Comparison of ENCODE assay signal across 26 cellular contexts in the genomic region with DNA sequence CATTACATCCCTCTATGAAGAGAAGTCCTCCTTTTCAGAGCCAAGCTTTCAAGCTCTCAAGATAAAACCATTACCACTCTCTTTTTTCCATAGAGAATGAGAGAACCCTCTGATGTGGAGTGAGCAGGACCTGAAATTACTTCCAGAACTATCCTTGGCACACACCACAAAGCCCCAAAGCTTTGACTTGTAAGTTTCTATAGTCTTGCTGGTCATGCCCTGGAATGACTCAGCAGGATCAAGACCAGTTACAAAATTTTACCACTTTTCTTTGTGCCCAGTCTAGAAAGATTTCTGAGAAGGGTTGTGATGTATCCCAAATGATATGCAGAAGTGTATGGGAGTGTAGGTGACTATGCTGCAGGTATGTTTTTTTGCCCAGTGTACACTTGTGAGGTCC.
"Had no signal": no experiment of that assay in that cellular context is flagged by ENCODE, and none has a peak within 500 bp of the region (broad histone marks: within the 10 kb centered on the region; RNA-seq: fewer than 3 reads in every experiment).

No MANE protein-coding gene starts in this region.

- H3K9me3 Mint-ChIP-seq: stimulated activated naive B cell treated with anti-CD40 and anti-IgM and Interleukin-4, amounts not matched to agents 10 μg/mL and 1 μg/mL and 100 μg/mL, for 72 hours had no signal

- H3K27me3 Mint-ChIP-seq: activated naive CD4-positive, alpha-beta T cell treated with anti-CD3 and anti-CD28 coated beads, Interleukin-2, amount 50 U/mL, for 24 hours; effector memory CD8-positive, alpha-beta T cell; naive thymus-derived CD8-positive, alpha-beta T cell; stimulated activated naive B cell treated with anti-CD40 and anti-IgM and Interleukin-4, amounts not matched to agents 10 μg/mL and 1 μg/mL and 100 μg/mL, for 72 hours; T-helper 17 cell had no signal

- H3K4me3 Mint-ChIP-seq: activated naive CD4-positive, alpha-beta T cell treated with anti-CD3 and anti-CD28 coated beads, Interleukin-2, amount 50 U/mL, for 24 hours; effector memory CD8-positive, alpha-beta T cell; naive thymus-derived CD8-positive, alpha-beta T cell; neural progenitor cell; stimulated activated naive B cell treated with anti-CD40 and anti-IgM and Interleukin-4, amounts not matched to agents 10 μg/mL and 1 μg/mL and 100 μg/mL, for 72 hours; T-helper 17 cell had no signal

- H3K4me2 ChIP-seq: neural progenitor cell had no signal

- H3K27ac ChIP-seq: breast epithelium, colonic mucosa, dorsolateral prefrontal cortex, esophagus muscularis mucosa, foreskin keratinocyte, lower lobe of right lung, neural progenitor cell, right lobe of liver, testis, vagina, WERI-Rb-1 had no signal

- ATAC-seq: effector memory CD8-positive, alpha-beta T cell; foreskin keratinocyte; left lobe of liver; lower lobe of right lung; naive thymus-derived CD8-positive, alpha-beta T cell; right lobe of liver; stimulated activated naive B cell treated with anti-CD40 and anti-IgM and Interleukin-4, amounts not matched to agents 10 μg/mL and 1 μg/mL and 100 μg/mL, for 72 hours; T-helper 17 cell had no signal

- H3K27ac Mint-ChIP-seq: activated naive CD4-positive, alpha-beta T cell treated with anti-CD3 and anti-CD28 coated beads, Interleukin-2, amount 50 U/mL, for 24 hours; effector memory CD8-positive, alpha-beta T cell; naive thymus-derived CD8-positive, alpha-beta T cell; neural progenitor cell; stimulated activated naive B cell treated with anti-CD40 and anti-IgM and Interleukin-4, amounts not matched to agents 10 μg/mL and 1 μg/mL and 100 μg/mL, for 72 hours; T-helper 17 cell had no signal

- H3K9me3 ChIP-seq: colonic mucosa, lower lobe of right lung, right lobe of liver, testis, vagina had no signal

- H3K27me3 ChIP-seq: breast epithelium, colonic mucosa, dorsolateral prefrontal cortex, esophagus muscularis mucosa, foreskin keratinocyte, neural progenitor cell, right lobe of liver, testis, vagina had no signal

- H3K36me3 ChIP-seq: breast epithelium, colonic mucosa, esophagus muscularis mucosa, lower lobe of right lung, neural progenitor cell, right lobe of liver, vagina, WERI-Rb-1 had no signal

- H3K4me1 Mint-ChIP-seq: activated naive CD4-positive, alpha-beta T cell treated with anti-CD3 and anti-CD28 coated beads, Interleukin-2, amount 50 U/mL, for 24 hours; naive thymus-derived CD8-positive, alpha-beta T cell; T-helper 17 cell had no signal

- H3K9ac ChIP-seq: neural progenitor cell had no signal

- DNase-seq: activated CD4-positive, alpha-beta T cell treated with anti-CD3 and anti-CD28 coated beads for 1 hour; activated CD4-positive, alpha-beta T cell treated with anti-CD3 and anti-CD28 coated beads, Interleukin-2, amount 50 U/mL, for 1 hour; activated gamma-delta T cell treated with Interleukin-2 at 50 U/mL for 16 hours; activated T-cell treated with anti-CD3 and anti-CD28 coated beads, Interleukin-2, amount 50 U/mL, for 1 hour; colonic mucosa; dorsolateral prefrontal cortex; effector memory CD8-positive, alpha-beta T cell; lower lobe of right lung; naive thymus-derived CD8-positive, alpha-beta T cell; posterior cingulate gyrus; right lobe of liver; small intestine; stimulated activated CD4-positive, alpha-beta T cell treated with anti-CD3 and anti-CD28 coated beads, Interleukin-15, amount 100 ng/mL, for 24 hours; stimulated activated CD8-positive, alpha-beta memory T cell treated with anti-CD3 and anti-CD28 coated beads, Interleukin-4, amount 100 ng/mL, for 48 hours; stimulated activated naive B cell treated with anti-CD40 and anti-IgM and Interleukin-4, amounts not matched to agents 10 μg/mL and 1 μg/mL and 100 μg/mL, for 72 hours; T-helper 17 cell; testis; trophoblast cell; WERI-Rb-1 had no signal

- H2AFZ ChIP-seq: neural progenitor cell had no signal

- H3K4me3 ChIP-seq: breast epithelium, colonic mucosa, dorsolateral prefrontal cortex, esophagus muscularis mucosa, lower lobe of right lung, neural progenitor cell, right lobe of liver, testis, vagina had no signal

- H3K36me3 Mint-ChIP-seq: activated naive CD4-positive, alpha-beta T cell treated with anti-CD3 and anti-CD28 coated beads, Interleukin-2, amount 50 U/mL, for 24 hours; naive thymus-derived CD8-positive, alpha-beta T cell; neural progenitor cell had no signal

- H3K4me1 ChIP-seq: breast epithelium, colonic mucosa, foreskin keratinocyte, lower lobe of right lung, neural progenitor cell, right lobe of liver had no signal
